ENCODE assay signal across 8 cellular contexts in the genomic region with DNA sequence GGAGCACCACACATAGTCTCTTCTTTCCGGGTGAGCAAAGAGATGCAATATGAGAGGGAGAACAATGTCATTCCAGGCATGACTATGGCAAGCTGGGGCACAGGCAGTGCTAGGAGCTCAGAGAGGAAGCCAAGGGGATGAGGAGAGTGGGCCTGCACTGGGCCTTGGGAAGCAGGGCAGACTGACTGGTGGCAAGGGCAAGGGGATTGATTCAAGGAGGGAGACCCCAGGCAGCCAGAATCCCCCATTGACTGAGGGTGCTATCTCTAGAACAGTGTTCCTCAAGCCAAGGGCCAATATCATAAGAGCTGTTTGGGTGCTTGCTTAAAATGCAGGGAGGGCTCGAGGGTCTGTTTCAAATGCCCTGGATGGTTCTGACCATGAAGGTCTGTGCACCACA. TPM values are rescaled to one million over a fixed set of nuclear protein-coding genes. Genes with fewer than 3 reads are reported as not detected.
"Had no signal": no experiment of that assay in that cellular context is flagged by ENCODE, and none has a peak within 500 bp of the region (broad histone marks: within the 10 kb centered on the region; RNA-seq: fewer than 3 reads in every experiment).

No MANE protein-coding gene starts in this region.

- H3K27ac Mint-ChIP-seq: HFFc6 had no signal

- H3K27ac ChIP-seq: GM23248 had no signal

- DNase-seq: GM23248, HFFc6, IMR-90 had no signal

- H3K4me3 ChIP-seq: GM23248, HAP-1, K562 had no signal

- H3K4me3 Mint-ChIP-seq: HFFc6 had no signal

- ATAC-seq: HCT116, K562 had no signal

RNA-seq across cellular contexts. Expression of gene MARCO, which starts 36.1 kb away (rescaled TPM):
- total RNA-seq: GM23248, H1, HFFc6, HT-29, IMR-90 had no signal
